15 cellular contexts compared by ENCODE assay signal in the genomic region with DNA sequence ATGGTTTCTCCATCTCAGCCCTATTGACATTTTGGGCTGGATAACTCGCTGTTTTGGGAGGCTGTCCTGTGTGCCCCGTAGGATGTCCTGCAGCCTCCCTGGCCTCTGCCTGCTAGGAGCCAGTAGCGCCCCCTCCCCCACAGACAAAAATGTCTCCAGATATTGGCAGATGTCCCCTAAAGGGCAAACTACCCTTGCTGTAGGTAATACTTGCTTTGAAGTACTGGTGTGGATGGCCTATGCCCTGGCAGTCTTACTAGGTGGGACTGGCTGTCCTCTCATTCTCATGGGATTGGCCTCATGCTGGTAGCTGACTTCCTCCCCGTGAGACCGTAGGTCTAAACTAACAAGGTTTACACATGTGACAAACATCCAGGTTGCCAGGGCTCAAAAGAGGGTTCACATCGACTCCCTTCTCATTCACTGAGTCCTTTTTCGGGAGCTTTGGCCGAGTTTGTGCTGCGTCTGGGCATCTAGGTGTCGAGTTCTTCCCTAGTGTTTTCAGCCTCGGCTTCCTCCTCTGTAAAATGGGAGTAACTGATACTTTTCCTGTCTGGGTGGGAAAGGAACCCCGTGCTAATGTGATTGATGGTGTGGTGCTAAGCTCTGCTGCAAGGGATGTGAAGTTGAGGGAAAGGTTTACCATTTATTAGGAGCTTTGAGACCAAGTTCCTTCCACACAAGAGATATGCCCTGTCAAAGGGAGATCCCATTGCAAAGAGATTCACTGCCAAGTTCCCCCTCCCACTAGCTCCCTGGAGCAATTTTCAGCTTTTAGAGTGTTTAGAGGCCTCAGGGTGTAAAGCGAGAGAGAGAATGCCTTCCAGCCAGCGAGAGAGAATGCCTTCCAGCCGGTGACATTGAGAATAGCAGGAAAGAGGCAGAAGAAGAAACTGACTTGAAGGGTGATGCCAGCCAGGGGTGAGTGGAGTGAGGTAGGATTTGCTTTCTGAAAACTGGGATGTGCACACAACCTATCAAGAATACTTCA. TPM values are rescaled to one million over a fixed set of nuclear protein-coding genes. Genes with fewer than 3 reads are reported as not detected.
DNase-seq lines count a peak whose midpoint lies in the region; ATAC-seq and TF ChIP-seq lines count a peak whose summit lies in the region.
"Had no signal": no experiment of that assay in that cellular context is flagged by ENCODE, and none has a peak within 500 bp of the region (broad histone marks: within the 10 kb centered on the region; RNA-seq: fewer than 3 reads in every experiment).

No MANE protein-coding gene starts in this region.

- ATAC-seq in naive thymus-derived CD4-positive, alpha-beta T cell: no peak
- ATAC-seq in GM18519 (IDR thresholded peaks at IDR 0.05; ENCODE audit: low FRiP score, unreplicated experiment) (no peak), left cardiac atrium (no peak)
- ATAC-seq: heart left ventricle had no signal

- CTCF ChIA-PET in CD4-positive, alpha-beta memory T cell (lab: Charles Lee; ENCODE audit: partially characterized antibody): interaction anchor here (0.9 to 2.6 kb wide), 4 partner anchors 16 to 111 kb away, joined by 3 to 13 read pairs (median 4); no protein-coding TSS in a partner anchor
- CTCF ChIA-PET in HEK293 (lab: Yijun Ruan, JAX): interaction anchor here (0.5 to 1.5 kb wide), 2 partner anchors 15 to 63 kb away, joined by 4 to 8 read pairs; no protein-coding TSS in a partner anchor
- CTCF ChIA-PET in naive thymus-derived CD4-positive, alpha-beta T cell (lab: Charles Lee): interaction anchor here (0.7 to 1.0 kb wide), 3 partner anchors 9 to 62 kb away, joined by 3 to 5 read pairs (median 4); no protein-coding TSS in a partner anchor

- H3K27ac ChIP-seq in CD4-positive, alpha-beta memory T cell (ENCODE audit: low read depth, low read length): no peak overlapping the region
- H3K27ac ChIP-seq in HEK293 (ENCODE audit: extremely low read depth, low read depth, low read length): no peak overlapping the region
- H3K27ac ChIP-seq in naive thymus-derived CD4-positive, alpha-beta T cell (ENCODE audit: low read depth, low read length): no peak overlapping the region
- H3K27ac ChIP-seq: epithelial cell of prostate, heart left ventricle, left ventricle myocardium inferior had no signal

- no peaks in the 10 kb centered on the region for H3K27me3 Mint-ChIP-seq in CD4-positive, alpha-beta memory T cell
- no peaks in the 10 kb centered on the region for H3K27me3 Mint-ChIP-seq in activated naive CD8-positive, alpha-beta T cell treated with anti-CD3 and anti-CD28 coated beads for 36 hours
- no peaks in the 10 kb centered on the region for H3K27me3 Mint-ChIP-seq in naive thymus-derived CD4-positive, alpha-beta T cell

- DNase-seq in CD4-positive, alpha-beta memory T cell: no peak
- no peak for DNase-seq in activated naive CD8-positive, alpha-beta T cell treated with anti-CD3 and anti-CD28 coated beads for 36 hours
- DNase-seq in naive thymus-derived CD4-positive, alpha-beta T cell: no peak
- DNase-seq in activated T-cell treated with anti-CD3 and anti-CD28 coated beads for 4 hours (no peak), left cardiac atrium (no peak), NOMO-1 treated with DMSO at 0.1 percent for 48 hours (lab: John Stamatoyannopoulos, UW; ENCODE audit: unreplicated experiment) (no peak)
- DNase-seq: amygdala; heart left ventricle; left ventricle myocardium inferior; NCI-H446 treated with DMSO at 0.1 percent for 48 hours; stimulated activated CD4-positive, alpha-beta T cell treated with anti-CD3 and anti-CD28 coated beads, Interleukin-2, amount 100 ng/mL, for 24 hours had no signal

- POLR2A ChIA-PET in CD4-positive, alpha-beta memory T cell (lab: Charles Lee; ENCODE audit: partially characterized antibody): interaction anchor here (0.6 to 15.6 kb wide), 6 partner anchors 9 to 230 kb away, joined by 3 to 296 read pairs (median 34); a partner anchor contains a TSS
- POLR2A ChIA-PET in HEK293 (lab: Yijun Ruan, JAX): no interaction called here
- POLR2A ChIA-PET in naive thymus-derived CD4-positive, alpha-beta T cell (lab: Charles Lee): interaction anchor here (0.5 to 8.6 kb wide), 7 partner anchors 8 to 60 kb away, joined by 3 to 129 read pairs (median 5); no protein-coding TSS in a partner anchor

- peak overlapping the region; percentile 43 to 97 (median 82) for H3K27ac Mint-ChIP-seq in CD4-positive, alpha-beta memory T cell
- H3K27ac Mint-ChIP-seq in activated naive CD8-positive, alpha-beta T cell treated with anti-CD3 and anti-CD28 coated beads for 36 hours: peak overlapping the region; percentile 38
- peak overlapping the region; percentile 32 to 98 (median 94) for H3K27ac Mint-ChIP-seq in naive thymus-derived CD4-positive, alpha-beta T cell

- H3K27me3 ChIP-seq in CD4-positive, alpha-beta memory T cell (ENCODE audit: insufficient read depth, low read length): no peaks in the 10 kb centered on the region
- H3K27me3 ChIP-seq in naive thymus-derived CD4-positive, alpha-beta T cell (ENCODE audit: control insufficient read depth in 2 of 2, insufficient read depth in 2 of 2, low read length in 2 of 2): no peaks in the 10 kb centered on the region
- H3K27me3 ChIP-seq: heart left ventricle had no signal

- no peaks in the 10 kb centered on the region for H3K9me3 ChIP-seq in CD4-positive, alpha-beta memory T cell (ENCODE audit: control insufficient read depth in 1 of 2, low read length in 2 of 2)
- no peaks in the 10 kb centered on the region for H3K9me3 ChIP-seq in HEK293 (ENCODE audit: control insufficient read depth, insufficient read depth, low read depth, low read length)
- no peaks in the 10 kb centered on the region for H3K9me3 ChIP-seq in naive thymus-derived CD4-positive, alpha-beta T cell (ENCODE audit: control insufficient read depth in 2 of 3, low read length in 3 of 3)
- H3K9me3 ChIP-seq: heart left ventricle, left ventricle myocardium inferior had no signal

- TF ChIP-seq CTCF in HEK293 (tag by site-specific recombination; IDR thresholded peaks at IDR 0.05): no peak

- no peak overlapping the region for H3K4me3 ChIP-seq in CD4-positive, alpha-beta memory T cell (ENCODE audit: low read length in 2 of 2)
- no peak overlapping the region for H3K4me3 ChIP-seq in HEK293 (ENCODE audit: low read depth, low read length)
- H3K4me3 ChIP-seq in naive thymus-derived CD4-positive, alpha-beta T cell (ENCODE audit: low read length): no peak overlapping the region
- H3K4me3 ChIP-seq: heart left ventricle, left ventricle myocardium inferior had no signal

- no peaks in the 10 kb centered on the region for H3K9me3 Mint-ChIP-seq in CD4-positive, alpha-beta memory T cell
- H3K9me3 Mint-ChIP-seq in activated naive CD8-positive, alpha-beta T cell treated with anti-CD3 and anti-CD28 coated beads for 36 hours: no peaks in the 10 kb centered on the region
- peaks cover 0 to 2% (median 0%) of the 10 kb centered on the region in 11 donors for H3K9me3 Mint-ChIP-seq in naive thymus-derived CD4-positive, alpha-beta T cell
- H3K9me3 Mint-ChIP-seq: neural crest cell had no signal

- peaks cover 47 to 76% (median 60%) of the 10 kb centered on the region in 4 donors for H3K4me1 Mint-ChIP-seq in CD4-positive, alpha-beta memory T cell
- peaks cover 42% of the 10 kb centered on the region for H3K4me1 Mint-ChIP-seq in activated naive CD8-positive, alpha-beta T cell treated with anti-CD3 and anti-CD28 coated beads for 36 hours
- H3K4me1 Mint-ChIP-seq in naive thymus-derived CD4-positive, alpha-beta T cell: peaks cover 36 to 82% (median 75%) of the 10 kb centered on the region in 7 donors

- intact Hi-C loops in CD4-positive, alpha-beta memory T cell (cut with micrococcal nuclease): no loop called here
- intact Hi-C loops in naive thymus-derived CD4-positive, alpha-beta T cell (cut with micrococcal nuclease): no loop called here
- intact Hi-C loops in left cardiac atrium (cut with DNase I): no loop called here

- H3K36me3 Mint-ChIP-seq in CD4-positive, alpha-beta memory T cell: peaks cover 0 to 5% of the 10 kb centered on the region in 2 donors
- H3K36me3 Mint-ChIP-seq in activated naive CD8-positive, alpha-beta T cell treated with anti-CD3 and anti-CD28 coated beads for 36 hours: peaks cover 3% of the 10 kb centered on the region
- H3K36me3 Mint-ChIP-seq in naive thymus-derived CD4-positive, alpha-beta T cell: peaks cover 0 to 20% (median 0%) of the 10 kb centered on the region in 5 donors

- H3K4me3 Mint-ChIP-seq in CD4-positive, alpha-beta memory T cell: peak overlapping the region in 2 of 8 donors; percentile 13 to 43
- H3K4me3 Mint-ChIP-seq in activated naive CD8-positive, alpha-beta T cell treated with anti-CD3 and anti-CD28 coated beads for 36 hours: no peak overlapping the region
- peak overlapping the region in 2 of 10 donors; percentile 12 to 40 for H3K4me3 Mint-ChIP-seq in naive thymus-derived CD4-positive, alpha-beta T cell
- H3K4me3 Mint-ChIP-seq: neural crest cell had no signal

- peaks cover 74% of the 10 kb centered on the region for H3K4me1 ChIP-seq in CD4-positive, alpha-beta memory T cell (ENCODE audit: insufficient read depth, low read length)
- no peaks in the 10 kb centered on the region for H3K4me1 ChIP-seq in HEK293 (ENCODE audit: control insufficient read depth, insufficient read depth, low read length)
- peaks cover 35 to 47% of the 10 kb centered on the region in 2 donors for H3K4me1 ChIP-seq in naive thymus-derived CD4-positive, alpha-beta T cell (ENCODE audit: control insufficient read depth in 2 of 2, insufficient read depth in 2 of 2, low read length in 2 of 2)

- H3K36me3 ChIP-seq in CD4-positive, alpha-beta memory T cell (ENCODE audit: insufficient read depth, low read length): no peaks in the 10 kb centered on the region
- H3K36me3 ChIP-seq in HEK293 (ENCODE audit: control insufficient read depth in 2 of 2, insufficient read depth in 1 of 2, low read length in 2 of 2): no peaks in the 10 kb centered on the region
- H3K36me3 ChIP-seq in naive thymus-derived CD4-positive, alpha-beta T cell (ENCODE audit: control insufficient read depth in 2 of 3, insufficient read depth in 3 of 3, low read length in 3 of 3): no peaks in the 10 kb centered on the region
- H3K36me3 ChIP-seq: heart left ventricle, left ventricle myocardium inferior had no signal

TF ChIP-seq in HEK293, 187 proteins besides CTCF, POLR2A, EP300 and RAD21 (continues in another document):
- peak; percentile 60; the same call in 1 of the 2 replicates for TF ChIP-seq ZBTB48 (tag by site-specific recombination; IDR thresholded peaks at IDR 0.05)
- TF ChIP-seq ZNF2 (tag by site-specific recombination; IDR thresholded peaks at IDR 0.05): no peak

RNA-seq across cellular contexts. Expression of a gene that starts 17.0 kb away (rescaled TPM):
- total RNA-seq in CD4-positive, alpha-beta memory T cell: 10 to 100 TPM; 57.8 to 57.9 TPM
- polyA plus RNA-seq in CD4-positive, alpha-beta memory T cell: 10 to 100 TPM in 1 of 2 donors, 1 to 10 TPM in 1; 3.3 to 16.6 TPM
- total RNA-seq in activated naive CD8-positive, alpha-beta T cell treated with anti-CD3 and anti-CD28 coated beads for 36 hours: 10 to 100 TPM; 11.8 to 13.1 TPM
- 10 to 100 TPM; 31.8 to 82.3 (median 53.9) TPM for total RNA-seq in naive thymus-derived CD4-positive, alpha-beta T cell
- polyA plus RNA-seq in naive thymus-derived CD4-positive, alpha-beta T cell: 10 to 100 TPM in 1 of 2 donors, 1 to 10 TPM in 1; 7.0 to 11.8 TPM
- 1 to 10 TPM; 6.7 TPM for total RNA-seq in left cardiac atrium

Comparison
In these comparisons a context has a peak if more than half of its experiments do, and no peak if none do; other contexts are left out.
1. H3K27ac Mint-ChIP-seq: peak in every context shown above with its lines; median percentile 94 in naive thymus-derived CD4-positive, alpha-beta T cell; 82 in CD4-positive, alpha-beta memory T cell; 38 in activated naive CD8-positive, alpha-beta T cell treated with anti-CD3 and anti-CD28 coated beads for 36 hours.